9 cellular contexts compared by ENCODE assay signal in the genomic region with DNA sequence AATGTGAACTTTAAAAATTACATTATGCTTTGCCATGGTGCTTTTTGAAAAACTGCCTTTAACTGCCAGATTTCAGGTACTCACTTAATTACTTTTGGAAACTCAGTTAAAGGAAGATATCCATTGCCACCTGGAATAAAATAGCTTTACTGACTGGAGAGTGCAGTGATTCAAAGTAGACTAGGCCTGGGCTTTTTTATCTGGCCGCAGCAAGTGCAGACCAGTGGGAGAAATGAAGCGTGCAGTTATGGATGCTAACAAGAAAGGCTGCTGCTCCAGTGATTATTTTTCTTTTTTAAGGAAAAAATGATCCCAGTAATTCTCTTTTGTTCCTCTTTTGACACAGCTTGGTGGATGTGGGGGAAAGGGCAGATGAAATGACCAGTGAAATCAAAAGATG. TPM values are rescaled to one million over a fixed set of nuclear protein-coding genes. Genes with fewer than 3 reads are reported as not detected.
DNase-seq lines count a peak whose midpoint lies in the region; ATAC-seq and TF ChIP-seq lines count a peak whose summit lies in the region.
"Had no signal": no experiment of that assay in that cellular context is flagged by ENCODE, and none has a peak within 500 bp of the region (broad histone marks: within the 10 kb centered on the region; RNA-seq: fewer than 3 reads in every experiment).

No MANE protein-coding gene starts in this region.

- no peak for TF ChIP-seq POLR2A in prostate gland (IDR thresholded peaks at IDR 0.05)

- peak overlapping the region; percentile 93 for H3K4me3 ChIP-seq in SK-N-MC
- peak overlapping the region; percentile 68 to 94 (median 88) for H3K4me3 ChIP-seq in fibroblast of lung (replicated peaks in 1 of 4; ENCODE audit: control extremely low read depth in 1 of 4, insufficient read depth in 1 of 4, low read depth in 3 of 4, low read length in 4 of 4)
- peak overlapping the region; percentile 83 to 87 for H3K4me3 ChIP-seq in prostate gland

- TF ChIP-seq CTCF in fibroblast of lung (conservative IDR thresholded peaks at IDR 0.05 in 1 of 2, IDR thresholded peaks at IDR 0.05 in 1 of 2; ENCODE audit: low read depth in 1 of 2, low read length in 2 of 2) (no peak), prostate gland (IDR thresholded peaks at IDR 0.05) (no peak), omental fat pad (IDR thresholded peaks at IDR 0.05) (no peak)

- H3K27me3 ChIP-seq in fibroblast of lung (ENCODE audit: control insufficient read depth, insufficient read depth, low read length) (no peaks in the 10 kb centered on the region), prostate gland (replicated peaks; ENCODE audit: insufficient read depth) (no peaks in the 10 kb centered on the region)

- H3K79me2 ChIP-seq in fibroblast of lung (ENCODE audit: control insufficient read depth, insufficient read depth, low read length) = peaks cover 56% of the 10 kb centered on the region

- intact Hi-C loops in prostate gland (cut with DNase I) = loop anchor here (2.0 to 10.0 kb wide), 3 partner anchors 40 to 94 kb away; a partner anchor contains a TSS

- H3K9me3 ChIP-seq in ES-I3 (ENCODE audit: control insufficient read depth, insufficient read depth, low read length) (no peaks in the 10 kb centered on the region), SK-N-MC (ENCODE audit: low read depth, low read length) (no peaks in the 10 kb centered on the region), fibroblast of lung (ENCODE audit: control insufficient read depth, insufficient read depth, low read depth, low read length) (no peaks in the 10 kb centered on the region), prostate gland (no peaks in the 10 kb centered on the region)

- WGBS in prostate gland = 22% methylated on average over 2 of the region's 2 CpGs

- H3K27ac ChIP-seq in SK-N-MC = no peak overlapping the region
- H3K27ac ChIP-seq in fibroblast of lung (ENCODE audit: insufficient read depth, low read length) = peak overlapping the region; percentile 96
- peak overlapping the region; percentile 96 for H3K27ac ChIP-seq in prostate gland

- H3K9ac ChIP-seq in ES-I3 (ENCODE audit: low read depth, low read length) = peak overlapping the region; percentile 71; the same call in 1 of the 2 replicates
- H3K9ac ChIP-seq in SK-N-MC (ENCODE audit: insufficient read length) = peak overlapping the region; percentile 80
- peak overlapping the region; percentile 91 for H3K9ac ChIP-seq in fibroblast of lung (ENCODE audit: insufficient read depth, low read length)

- no peaks in the 10 kb centered on the region for H4K20me1 ChIP-seq in fibroblast of lung (ENCODE audit: control insufficient read depth, extremely low read depth, insufficient read depth, low read length)

- no peak overlapping the region for H2AFZ ChIP-seq in fibroblast of lung (ENCODE audit: low read length)

- H3K36me3 ChIP-seq in ES-I3 (ENCODE audit: insufficient read depth, low read length) (no peaks in the 10 kb centered on the region), SK-N-MC (ENCODE audit: insufficient read depth, low read length) (no peaks in the 10 kb centered on the region), fibroblast of lung (ENCODE audit: control insufficient read depth, insufficient read depth, low read length) (no peaks in the 10 kb centered on the region), prostate gland (no peaks in the 10 kb centered on the region)

- ATAC-seq in omental fat pad (ENCODE audit: low FRiP score) = no peak

- DNase-seq in SK-N-MC (ENCODE audit: low read depth, low spot score) (no peak), fibroblast of lung (ENCODE audit: low read depth in 2 of 2) (peak in 1 of 2 donors; percentile 38), prostate gland (ENCODE audit: low spot score) (no peak), SW480 (ENCODE audit: low spot score) (no peak), hippocampal formation (lab: John Stamatoyannopoulos, UW) (no peak), omental fat pad (ENCODE audit: low spot score) (no peak)
- DNase-seq in activated CD4-positive, CD25-positive, alpha-beta regulatory T cell (lab: John Stamatoyannopoulos, UW) = no peak

- H3K4me1 ChIP-seq in ES-I3 (ENCODE audit: insufficient read depth, low read length) (peaks cover 7% of the 10 kb centered on the region), fibroblast of lung (ENCODE audit: control insufficient read depth, extremely low read depth, insufficient read depth, low read length) (peaks cover 19% of the 10 kb centered on the region), prostate gland (replicated peaks) (peaks cover 23% of the 10 kb centered on the region)

- peak overlapping the region; percentile 99 for H3K4me2 ChIP-seq in fibroblast of lung (ENCODE audit: extremely low read depth, insufficient read depth, low read length)

RNA-seq across cellular contexts. Expression of a gene that starts 1.3 kb away (rescaled TPM):
- total RNA-seq in fibroblast of lung = 266 and 365 TPM in 2 replicates
- polyA plus RNA-seq in fibroblast of lung = 149 and 195 TPM in 2 replicates
- polyA plus RNA-seq in fibroblast of lung (2012) = 134 and 143 TPM in 2 replicates
- polyA minus RNA-seq in fibroblast of lung (ENCODE audit: low replicate concordance) = 71.7 and 73.2 TPM in 2 replicates
- total RNA-seq in prostate gland = 100 to 1,000 TPM; 169 to 392 TPM
- total RNA-seq in omental fat pad = 100 to 1,000 TPM; 106 to 174 (median 172) TPM

RNA-seq across cellular contexts. Expression of a gene that starts 39.2 kb away (rescaled TPM):
- total RNA-seq in fibroblast of lung (0.99 and 1.0 TPM in 2 replicates), prostate gland (10 to 100 TPM; 12.3 to 15.1 TPM), omental fat pad (1 to 10 TPM; 1.7 to 7.8 (median 3.1) TPM)
- 0.03 and 0.12 TPM in 2 replicates for polyA plus RNA-seq in fibroblast of lung
- polyA plus RNA-seq in fibroblast of lung (2012) = not detected in 2 replicates
- polyA minus RNA-seq in fibroblast of lung (ENCODE audit: low replicate concordance) = not detected in 2 replicates
- total RNA-seq: T-helper 1 cell treated with Interleukin-12 subunit alpha and Interleukin-12 subunit beta and Interleukin-4 antibody, amounts not matched to agents 30 ng/mL and 1 ng/mL, for 36 hours had no signal
